1 cellular context compared by ENCODE assay signal in genomic region chr20:3021777-3022176, GRCh38.
A peak's percentile ranks its signal among the peaks of the same experiment; 100 is the strongest.
TF ChIP-seq lines count a peak whose summit lies in the region.

No MANE protein-coding gene starts in this region.

TF ChIP-seq in HepG2, 621 proteins besides CTCF, POLR2A, EP300 and RAD21:
- no peak for TF ChIP-seq ZFAT (CRISPR knock-in tag; conservative IDR thresholded peaks at IDR 0.05)
- TF ChIP-seq FOXP1 (IDR thresholded peaks at IDR 0.05) = no peak
- TF ChIP-seq FOXP1 (CRISPR knock-in tag; IDR thresholded peaks at IDR 0.05) = no peak
- TF ChIP-seq, protein P1, sequence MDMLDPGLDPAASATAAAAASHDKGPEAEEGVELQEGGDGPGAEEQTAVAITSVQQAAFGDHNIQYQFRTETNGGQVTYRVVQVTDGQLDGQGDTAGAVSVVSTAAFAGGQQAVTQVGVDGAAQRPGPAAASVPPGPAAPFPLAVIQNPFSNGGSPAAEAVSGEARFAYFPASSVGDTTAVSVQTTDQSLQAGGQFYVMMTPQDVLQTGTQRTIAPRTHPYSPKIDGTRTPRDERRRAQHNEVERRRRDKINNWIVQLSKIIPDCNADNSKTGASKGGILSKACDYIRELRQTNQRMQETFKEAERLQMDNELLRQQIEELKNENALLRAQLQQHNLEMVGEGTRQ (IDR thresholded peaks at IDR 0.05; ENCODE audit: low read depth, low read length) = 0 out of 2 replicates have a peak, but pooled peaks have one; percentile 2
- TF ChIP-seq, protein P1 (CRISPR knock-in tag; IDR thresholded peaks at IDR 0.05; ENCODE audit: borderline replicate concordance) = no peak
- peak; percentile 84 for TF ChIP-seq ZNF263 (CRISPR knock-in tag; IDR thresholded peaks at IDR 0.05)
- TF ChIP-seq BRD4 (CRISPR knock-in tag; IDR thresholded peaks at IDR 0.05) = 0 out of 2 replicates have a peak, but pooled peaks have one; percentile 36
